In genomic region chr20:53755733-53756523, GRCh38 we compare ENCODE assay signal across 1 cellular context.
A peak's percentile ranks its signal among the peaks of the same experiment; 100 is the strongest.
TF ChIP-seq lines count a peak whose summit lies in the region.

No MANE protein-coding gene starts in this region.

TF ChIP-seq in GM12878, 131 proteins besides CTCF, POLR2A, EP300 and RAD21 (continued from another document):
- no peak for TF ChIP-seq HDGF (IDR thresholded peaks at IDR 0.05)
- TF ChIP-seq SUZ12 (IDR thresholded peaks at IDR 0.05; ENCODE audit: unreplicated experiment), result no peak
- no peak for TF ChIP-seq ZBED1 (IDR thresholded peaks at IDR 0.05; ENCODE audit: borderline replicate concordance)
- no peak for TF ChIP-seq EZH2 (IDR thresholded peaks at IDR 0.05; ENCODE audit: borderline replicate concordance, control insufficient read depth, low read depth, low read length)
- TF ChIP-seq SUPT20H (IDR thresholded peaks at IDR 0.05; ENCODE audit: borderline replicate concordance, control insufficient read depth, low read depth, low read length), result no peak
- no peak for TF ChIP-seq NR2F1 (conservative IDR thresholded peaks at IDR 0.05)
- TF ChIP-seq TBL1XR1 (IDR thresholded peaks at IDR 0.05; ENCODE audit: low read depth, low read length), result no peak
- no peak for TF ChIP-seq GATAD2B (conservative IDR thresholded peaks at IDR 0.05; ENCODE audit: low read depth)
- TF ChIP-seq KAT2A (conservative IDR thresholded peaks at IDR 0.05; ENCODE audit: control insufficient read depth, low read depth, low read length), result no peak
- peak; percentile 64; the same call in 1 of the 2 replicates for TF ChIP-seq NFXL1 (IDR thresholded peaks at IDR 0.05; ENCODE audit: borderline replicate concordance)
- no peak for TF ChIP-seq RBBP5 (conservative IDR thresholded peaks at IDR 0.05)
